18 cellular contexts compared by ENCODE assay signal in the genomic region with DNA sequence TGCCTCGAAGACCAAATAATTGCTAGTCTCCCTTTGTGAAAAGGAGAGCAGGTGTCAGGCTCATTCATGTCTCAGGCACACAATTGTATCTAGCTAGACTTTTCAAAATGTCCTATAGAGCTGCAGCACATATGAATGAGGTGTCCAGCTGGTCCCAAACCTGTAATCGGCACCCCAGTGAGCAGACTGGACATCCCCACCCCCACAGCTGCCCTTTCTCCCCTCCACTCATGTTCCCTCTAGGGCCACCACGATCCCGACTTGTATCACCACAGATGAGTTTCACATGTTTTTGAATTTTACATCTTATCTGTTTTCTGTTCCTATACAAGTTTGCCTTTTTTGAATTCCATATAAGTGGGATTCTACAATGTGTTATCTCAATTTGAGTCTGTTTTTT.
DNase-seq lines count a peak whose midpoint lies in the region; ATAC-seq, FAIRE-seq and TF ChIP-seq lines count a peak whose summit lies in the region.
"Had no signal": no experiment of that assay in that cellular context is flagged by ENCODE, and none has a peak within 500 bp of the region (broad histone marks: within the 10 kb centered on the region; RNA-seq: fewer than 3 reads in every experiment).

No MANE protein-coding gene starts in this region.

- no peak for TF ChIP-seq RAD21 in A549 (conservative IDR thresholded peaks at IDR 0.05 in 1 of 2, IDR thresholded peaks at IDR 0.05 in 1 of 2)
- no peak for TF ChIP-seq RAD21 in K562 (CRISPR knock-in tag; conservative IDR thresholded peaks at IDR 0.05 in 1 of 2, IDR thresholded peaks at IDR 0.05 in 1 of 2)

- H3K4me1 Mint-ChIP-seq in type B pancreatic cell (ENCODE audit: unreplicated experiment): peaks cover 3% of the 10 kb centered on the region
- no peaks in the 10 kb centered on the region for H3K4me1 Mint-ChIP-seq in activated T-cell treated with anti-CD3 and anti-CD28 coated beads, Interleukin-2, amount 50 U/mL, for 4 hours (ENCODE audit: low read depth)
- H3K4me1 Mint-ChIP-seq: B cell; CD4-positive, alpha-beta memory T cell had no signal

- H3K4ac ChIP-seq in neuronal stem cell (ENCODE audit: low read length): no peak overlapping the region

- peak overlapping the region; percentile 93 to 98; a peak in 4 of 6 replicates for H3K27ac ChIP-seq in A549
- no peak overlapping the region for H3K27ac ChIP-seq in K562 (ENCODE audit: extremely low read depth, low read depth, low read length)
- H3K27ac ChIP-seq in neuronal stem cell (replicated peaks; ENCODE audit: low read length): no peak overlapping the region

- in situ Hi-C loops in K562 (cut with MboI): no loop called here

- no peaks in the 10 kb centered on the region for H4K20me1 ChIP-seq in K562 (replicated peaks; ENCODE audit: control insufficient read depth, insufficient read depth, low read length)

- H3K27me3 Mint-ChIP-seq in type B pancreatic cell: peaks cover 8% of the 10 kb centered on the region
- peaks cover 6% of the 10 kb centered on the region for H3K27me3 Mint-ChIP-seq in activated T-cell treated with anti-CD3 and anti-CD28 coated beads, Interleukin-2, amount 50 U/mL, for 4 hours (ENCODE audit: low read depth)

- BruUV-seq in K562 (replicated peaks; lab: Mats Ljungman, UMichigan): no TSS peak

- H2AK5ac ChIP-seq in neuronal stem cell (ENCODE audit: low read depth, low read length): no peak overlapping the region

- no peak overlapping the region for H2BK12ac ChIP-seq in neuronal stem cell (ENCODE audit: low read length)

- H3K4me3 ChIP-seq in A549: no peak overlapping the region
- H3K4me3 ChIP-seq in K562: no peak overlapping the region
- no peak overlapping the region for H3K4me3 ChIP-seq in neuronal stem cell (ENCODE audit: low read length in 2 of 2)
- H3K4me3 ChIP-seq: HAP-1 had no signal

- H3K36me3 ChIP-seq in K562 (ENCODE audit: control insufficient read depth, insufficient read depth, low read length) (no peaks in the 10 kb centered on the region), neuronal stem cell (replicated peaks in 1 of 2; ENCODE audit: control insufficient read depth in 2 of 2, insufficient read depth in 2 of 2, low read length in 2 of 2) (no peaks in the 10 kb centered on the region)
- H3K36me3 ChIP-seq: HAP-1 had no signal

- no peak overlapping the region for H3K14ac ChIP-seq in neuronal stem cell (ENCODE audit: low read length)

- no peak overlapping the region for H3K18ac ChIP-seq in neuronal stem cell (ENCODE audit: low read length)

- no peak overlapping the region for H3K4me2 ChIP-seq in A549
- H3K4me2 ChIP-seq in K562 (ENCODE audit: insufficient read depth, low read length): peak overlapping the region; percentile 2; the same call in 1 of the 2 replicates
- H3K4me2 ChIP-seq in neuronal stem cell (ENCODE audit: insufficient read depth, low read length, poor library complexity, severe bottlenecking): no peak overlapping the region
- H3K4me2 ChIP-seq: SK-N-SH had no signal

- no peaks in the 10 kb centered on the region for H3K79me1 ChIP-seq in neuronal stem cell (ENCODE audit: low read depth, low read length)

- TF ChIP-seq CTCF in A549 (IDR thresholded peaks at IDR 0.05) (no peak), K562 (IDR thresholded peaks at IDR 0.05 in 2 of 3, conservative IDR thresholded peaks at IDR 0.05 in 1 of 3; ENCODE audit: insufficient read depth in 2 of 3, low read depth in 1 of 3, low read length in 3 of 3) (no peak), type B pancreatic cell (conservative IDR thresholded peaks at IDR 0.05) (no peak)

- DNase-seq in A549 (ENCODE audit: low read depth in 1 of 2, low spot score in 1 of 2) (no peak), NCI-H146 (lab: John Stamatoyannopoulos, UW) (peak; percentile 97), K562 (ENCODE audit: extremely low read depth in 1 of 4, low spot score in 3 of 4) (no peak), neuronal stem cell (ENCODE audit: low spot score) (no peak), type B pancreatic cell (ENCODE audit: extremely low spot score, unreplicated experiment) (no peak), SW 1271 (lab: John Stamatoyannopoulos, UW) (no peak), kidney glomerular epithelial cell (lab: John Stamatoyannopoulos, UW) (no peak)
- DNase-seq in activated T-cell treated with anti-CD3 and anti-CD28 coated beads, Interleukin-2, amount 50 U/mL, for 4 hours: no peak
- DNase-seq: ACHN; CD4-positive, alpha-beta memory T cell; DMS79 treated with DMSO at 0.1 percent for 48 hours; NCI-H1694 treated with DMSO at 0.1 percent for 48 hours; Right ventricle myocardium superior; SK-N-SH had no signal

- H3K27ac Mint-ChIP-seq in type B pancreatic cell: no peak overlapping the region
- H3K27ac Mint-ChIP-seq: B cell; CD4-positive, alpha-beta memory T cell had no signal

- peaks cover 4% of the 10 kb centered on the region; the same call in 1 of the 3 replicates for H3K9me3 ChIP-seq in A549
- H3K9me3 ChIP-seq in K562 (replicated peaks; ENCODE audit: control insufficient read depth, insufficient read depth, low read depth, low read length): no peaks in the 10 kb centered on the region
- H3K9me3 ChIP-seq in neuronal stem cell (replicated peaks in 1 of 2; ENCODE audit: control insufficient read depth in 2 of 2, insufficient read depth in 1 of 2, low read depth in 1 of 2, low read length in 2 of 2): no peaks in the 10 kb centered on the region
- H3K9me3 ChIP-seq: HAP-1, SK-N-SH had no signal

- no peak overlapping the region for H3K23ac ChIP-seq in neuronal stem cell (ENCODE audit: low read depth, low read length, poor library complexity)

- CTCF ChIA-PET in A549 (lab: Yijun Ruan, JAX) (interaction anchor here (0.6 to 1.4 kb wide), 4 partner anchors 61 to 215 kb away, joined by 3 to 4 read pairs (median 3); a partner anchor contains a TSS), K562 (lab: Yijun Ruan, JAX; ENCODE audit: low intra/inter-chr PET ratio) (no interaction called here)

- H3K4me1 ChIP-seq in A549 (peaks cover 59% of the 10 kb centered on the region), K562 (replicated peaks in 1 of 2; ENCODE audit: control insufficient read depth in 2 of 2, insufficient read depth in 2 of 2, low read length in 2 of 2) (peaks cover 8 to 14% of the 10 kb centered on the region in 2 experiments), neuronal stem cell (ENCODE audit: control insufficient read depth in 2 of 2, insufficient read depth in 1 of 2, low read depth in 1 of 2, low read length in 2 of 2) (peaks cover 0 to 6% of the 10 kb centered on the region in 2 donors)
- H3K4me1 ChIP-seq: HAP-1 had no signal

- H3K4me3 Mint-ChIP-seq in type B pancreatic cell: no peak overlapping the region
- H3K4me3 Mint-ChIP-seq in activated T-cell treated with anti-CD3 and anti-CD28 coated beads, Interleukin-2, amount 50 U/mL, for 4 hours: no peak overlapping the region
- H3K4me3 Mint-ChIP-seq: B cell; CD4-positive, alpha-beta memory T cell had no signal

- intact Hi-C loops in K562 (cut with micrococcal nuclease): no loop called here

- H3K27me3 ChIP-seq in K562 (ENCODE audit: control insufficient read depth in 2 of 2, insufficient read depth in 2 of 2, low read length in 2 of 2): peaks cover 0 to 4% of the 10 kb centered on the region in 2 experiments; a peak in 1 of 5 replicates
- peaks cover 0 to 31% (median 0%) of the 10 kb centered on the region in 3 experiments for H3K27me3 ChIP-seq in neuronal stem cell (ENCODE audit: control insufficient read depth in 3 of 3, insufficient read depth in 3 of 3, low read depth in 1 of 3, low read length in 3 of 3)

- no peaks in the 10 kb centered on the region for H3K9me3 Mint-ChIP-seq in type B pancreatic cell
- H3K9me3 Mint-ChIP-seq in activated T-cell treated with anti-CD3 and anti-CD28 coated beads, Interleukin-2, amount 50 U/mL, for 4 hours: no peaks in the 10 kb centered on the region

- H3K9ac ChIP-seq in K562 (ENCODE audit: insufficient read depth in 1 of 2, low read depth in 2 of 2, low read length in 2 of 2) (no peak overlapping the region), neuronal stem cell (ENCODE audit: low read depth, low read length, poor library complexity) (no peak overlapping the region)
- H3K9ac ChIP-seq: SK-N-SH had no signal

- no peak overlapping the region for H4K91ac ChIP-seq in neuronal stem cell (ENCODE audit: low read depth, low read length, poor library complexity)

- FAIRE-seq in A549 (lab: Jason Lieb, UNC): no peak
- no peak for FAIRE-seq in K562 (lab: Jason Lieb, UNC)
- FAIRE-seq: G401.6, GM12892 had no signal

- ATAC-seq in A549: no peak
- ATAC-seq in K562: no peak
- ATAC-seq in activated T-cell treated with anti-CD3 and anti-CD28 coated beads, Interleukin-2, amount 50 U/mL, for 4 hours: no peak

- no peak overlapping the region for H2BK15ac ChIP-seq in neuronal stem cell (ENCODE audit: low read length)

- H3K36me3 Mint-ChIP-seq in type B pancreatic cell: no peaks in the 10 kb centered on the region
- no peaks in the 10 kb centered on the region for H3K36me3 Mint-ChIP-seq in activated T-cell treated with anti-CD3 and anti-CD28 coated beads, Interleukin-2, amount 50 U/mL, for 4 hours (ENCODE audit: insufficient read depth)
- H3K36me3 Mint-ChIP-seq: CD4-positive, alpha-beta memory T cell had no signal

- no peaks in the 10 kb centered on the region for H3K9me1 ChIP-seq in K562 (ENCODE audit: control insufficient read depth, insufficient read depth, low read length)

- POLR2A ChIA-PET in A549 (lab: Yijun Ruan, JAX) (interaction anchor here (0.7 kb wide), 1 partner anchor 29 kb away, joined by 4 read pairs; no protein-coding TSS in a partner anchor), K562 (lab: Yijun Ruan, JAX) (interaction anchor here (1.5 kb wide), 1 partner anchor 10 kb away, joined by 4 read pairs; no protein-coding TSS in a partner anchor)

- H3K79me2 ChIP-seq in K562 (ENCODE audit: control insufficient read depth, insufficient read depth, low read length): no peaks in the 10 kb centered on the region

- no peak overlapping the region for H2BK120ac ChIP-seq in neuronal stem cell (ENCODE audit: low read depth, low read length)

- 93% methylated on average over 4 of the region's 4 CpGs for WGBS in A549 (ENCODE audit: missing lambda C conversion rate)
- 11% methylated on average over 4 of the region's 4 CpGs for WGBS in K562 (ENCODE audit: insufficient coverage, low coverage, missing lambda C conversion rate)
- no CpG with 5 or more reads among the region's 4 CpGs for WGBS in neuronal stem cell (ENCODE audit: extremely low coverage in 2 of 2, insufficient read length in 2 of 2, insufficient replicate concordance in 1 of 2), 2 donors

- TF ChIP-seq POLR2A in A549 (IDR thresholded peaks at IDR 0.05; ENCODE audit: low read length) (no peak), K562 (conservative IDR thresholded peaks at IDR 0.05) (no peak)

- TF ChIP-seq EP300 in A549 (IDR thresholded peaks at IDR 0.05): no peak
- TF ChIP-seq EP300 in K562 (IDR thresholded peaks at IDR 0.05; ENCODE audit: low read length): no peak

- H2BK5ac ChIP-seq in neuronal stem cell (ENCODE audit: low read length): peak overlapping the region; percentile 46

- H4K8ac ChIP-seq in neuronal stem cell (ENCODE audit: low read depth, low read length): no peak overlapping the region

- no peak overlapping the region for H2AFZ ChIP-seq in K562 (ENCODE audit: low read depth, low read length)
- H2AFZ ChIP-seq in neuronal stem cell (ENCODE audit: low read length): no peak overlapping the region

TF ChIP-seq in A549, 52 proteins besides CTCF, POLR2A, EP300 and RAD21 (continues in another document):
- no peak for TF ChIP-seq GATA3 (IDR thresholded peaks at IDR 0.05; ENCODE audit: borderline replicate concordance)

TF ChIP-seq in K562, 482 proteins besides CTCF, POLR2A, EP300 and RAD21 (continues in another document):
- TF ChIP-seq MECOM (CRISPR knock-in tag; IDR thresholded peaks at IDR 0.05): no peak

Comparison
In these comparisons a context has a peak if more than half of its experiments do, and no peak if none do; other contexts are left out.
1. H3K27ac ChIP-seq: peak in A549 (2 of 2); none in K562 (single experiment) and neuronal stem cell (single experiment).